In genomic region chr13:27921421-27921960, GRCh38 we compare ENCODE assay signal across 9 cellular contexts. TPM values are rescaled to one million over a fixed set of nuclear protein-coding genes. Genes with fewer than 3 reads are reported as not detected.
DNase-seq lines count a peak whose midpoint lies in the region; ATAC-seq and TF ChIP-seq lines count a peak whose summit lies in the region.
"Had no signal": no experiment of that assay in that cellular context is flagged by ENCODE, and none has a peak within 500 bp of the region (broad histone marks: within the 10 kb centered on the region; RNA-seq: fewer than 3 reads in every experiment).

No MANE protein-coding gene starts in this region.

- DNase-seq in GM10266 (ENCODE audit: extremely low spot score) (peak; percentile 55), RWPE2 (ENCODE audit: low spot score) (no peak), foreskin keratinocyte (no peak), smooth muscle cell (lab: John Stamatoyannopoulos, UW; ENCODE audit: unreplicated experiment) (no peak), GM19240 (ENCODE audit: insufficient read length, low spot score) (no peak), COLO829 (ENCODE audit: low spot score) (no peak), NCI-H1694 treated with DMSO at 0.1 percent for 48 hours (lab: John Stamatoyannopoulos, UW) (no peak)
- DNase-seq: SIG-M5 had no signal

- H3K27me3 ChIP-seq in RWPE2 (ENCODE audit: insufficient read depth, poor library complexity, severe bottlenecking) (peaks cover 100% of the 10 kb centered on the region), foreskin keratinocyte (peaks cover 100% of the 10 kb centered on the region), smooth muscle cell (ENCODE audit: low read depth) (peaks cover 100% of the 10 kb centered on the region)

- H3K4me1 ChIP-seq in RWPE2 (ENCODE audit: insufficient read depth, poor library complexity, severe bottlenecking) (no peaks in the 10 kb centered on the region), foreskin keratinocyte (no peaks in the 10 kb centered on the region), smooth muscle cell (ENCODE audit: low read depth) (peaks cover 18% of the 10 kb centered on the region)

- no peaks in the 10 kb centered on the region for H3F3A ChIP-seq in smooth muscle cell (ENCODE audit: low read depth)

- H3K9ac ChIP-seq in smooth muscle cell (ENCODE audit: low read depth): no peak overlapping the region

- H3K4me2 ChIP-seq in smooth muscle cell: peak overlapping the region; percentile 90

- TF ChIP-seq CTCF in GM10266 (IDR thresholded peaks at IDR 0.05; ENCODE audit: control insufficient read depth, insufficient read depth, low read depth, missing control alignments) (no peak), RWPE2 (IDR thresholded peaks at IDR 0.05; ENCODE audit: poor library complexity, severe bottlenecking) (no peak), foreskin keratinocyte (conservative IDR thresholded peaks at IDR 0.05) (no peak), smooth muscle cell (IDR thresholded peaks at IDR 0.05; ENCODE audit: borderline replicate concordance, insufficient read depth, poor library complexity, severe bottlenecking) (no peak)

- H4K20me1 ChIP-seq in smooth muscle cell (ENCODE audit: low read depth): no peaks in the 10 kb centered on the region

- 3% methylated on average over 41 of the region's 41 CpGs for WGBS in smooth muscle cell (ENCODE audit: low lambda C conversion rate)

- H2AFZ ChIP-seq in smooth muscle cell (ENCODE audit: low read depth): peak overlapping the region; percentile 79

- H3K36me3 ChIP-seq in RWPE2 (ENCODE audit: low read depth) (no peaks in the 10 kb centered on the region), smooth muscle cell (ENCODE audit: low read depth) (no peaks in the 10 kb centered on the region)

- no peaks in the 10 kb centered on the region for H3K79me2 ChIP-seq in smooth muscle cell (ENCODE audit: low read depth)

- ATAC-seq in RWPE2 (ENCODE audit: low read depth) (no peak), foreskin keratinocyte (peak; percentile 8)

- peak overlapping the region; percentile 18 for H3K4me3 ChIP-seq in RWPE2 (ENCODE audit: severe bottlenecking)
- H3K4me3 ChIP-seq in smooth muscle cell: peak overlapping the region; percentile 50

- no peak overlapping the region for H3K27ac ChIP-seq in RWPE2 (ENCODE audit: poor library complexity, severe bottlenecking)
- H3K27ac ChIP-seq in foreskin keratinocyte: no peak overlapping the region
- H3K27ac ChIP-seq in smooth muscle cell (ENCODE audit: low read depth): no peak overlapping the region

- H3K9me3 ChIP-seq in RWPE2 (ENCODE audit: severe bottlenecking) (no peaks in the 10 kb centered on the region), smooth muscle cell (replicated peaks; ENCODE audit: low read depth) (no peaks in the 10 kb centered on the region)

RNA-seq across cellular contexts. Expression of gene PDX1, which starts 1.7 kb away (rescaled TPM):
- total RNA-seq in foreskin keratinocyte (not detected in 2 replicates), smooth muscle cell (not detected in 2 replicates)
- polyA plus RNA-seq in foreskin keratinocyte (not detected in 2 replicates), smooth muscle cell (not detected in 2 replicates)
- total RNA-seq: HT1080 had no signal

RNA-seq across cellular contexts. Expression of gene CDX2, which starts 47.6 kb away (rescaled TPM):
- total RNA-seq in foreskin keratinocyte (not detected in 2 replicates), smooth muscle cell (0.04 and 0.18 TPM in 2 replicates)
- polyA plus RNA-seq in foreskin keratinocyte (not detected in 2 replicates), smooth muscle cell (0.31 and 0.45 TPM in 2 replicates)
- total RNA-seq: HT1080 had no signal
